19 cellular contexts compared by ENCODE assay signal in genomic region chr11:75264971-75265370, GRCh38. TPM values are rescaled to one million over a fixed set of nuclear protein-coding genes. Genes with fewer than 3 reads are reported as not detected.
DNase-seq lines count a peak whose midpoint lies in the region; ATAC-seq, FAIRE-seq and TF ChIP-seq lines count a peak whose summit lies in the region.
"Had no signal": no experiment of that assay in that cellular context is flagged by ENCODE, and none has a peak within 500 bp of the region (broad histone marks: within the 10 kb centered on the region; RNA-seq: fewer than 3 reads in every experiment).

No MANE protein-coding gene starts in this region.

- POLR2A ChIA-PET in CD4-positive, alpha-beta memory T cell (lab: Charles Lee; ENCODE audit: partially characterized antibody): interaction anchor here (1.9 to 6.4 kb wide), 2 partner anchors 9 to 12 kb away, joined by 6 to 70 read pairs; no protein-coding TSS in a partner anchor

- no peak for ATAC-seq in HG03565 (IDR thresholded peaks at IDR 0.05; ENCODE audit: unreplicated experiment)

- peaks cover 34% of the 10 kb centered on the region for H3K4me1 ChIP-seq in CD4-positive, alpha-beta memory T cell (ENCODE audit: insufficient read depth, low read length)
- peaks cover 0 to 2% of the 10 kb centered on the region in 2 donors for H3K4me1 ChIP-seq in kidney (ENCODE audit: control insufficient read depth in 1 of 2, insufficient read depth in 1 of 2, low read depth in 1 of 2, low read length in 2 of 2)
- no peaks in the 10 kb centered on the region for H3K4me1 ChIP-seq in smooth muscle cell (ENCODE audit: low read depth)

- H3K79me2 ChIP-seq in smooth muscle cell (ENCODE audit: low read depth): no peaks in the 10 kb centered on the region

- H3K9me3 Mint-ChIP-seq in activated naive CD4-positive, alpha-beta T cell treated with anti-CD3 and anti-CD28 coated beads, Interleukin-2, amount 10 ng/mL, durations not matched to agents 7 days and 5 days: no peaks in the 10 kb centered on the region
- no peaks in the 10 kb centered on the region for H3K9me3 Mint-ChIP-seq in CD4-positive, alpha-beta memory T cell

- no peaks in the 10 kb centered on the region for H3F3A ChIP-seq in smooth muscle cell (ENCODE audit: low read depth)

- H3K27me3 ChIP-seq in CD4-positive, alpha-beta memory T cell (ENCODE audit: insufficient read depth, low read length): no peaks in the 10 kb centered on the region
- no peaks in the 10 kb centered on the region for H3K27me3 ChIP-seq in smooth muscle cell (ENCODE audit: low read depth)
- H3K27me3 ChIP-seq: suprapubic skin, vagina had no signal

- H3K36me3 Mint-ChIP-seq in activated naive CD4-positive, alpha-beta T cell treated with anti-CD3 and anti-CD28 coated beads, Interleukin-2, amount 10 ng/mL, durations not matched to agents 7 days and 5 days: no peaks in the 10 kb centered on the region
- peaks cover 11 to 16% of the 10 kb centered on the region in 2 donors for H3K36me3 Mint-ChIP-seq in CD4-positive, alpha-beta memory T cell

- no peak overlapping the region for H3K9ac ChIP-seq in kidney (ENCODE audit: low read length in 2 of 2)
- no peak overlapping the region for H3K9ac ChIP-seq in smooth muscle cell (ENCODE audit: low read depth)

- peak overlapping the region; percentile 55 for H3K27ac Mint-ChIP-seq in activated naive CD4-positive, alpha-beta T cell treated with anti-CD3 and anti-CD28 coated beads, Interleukin-2, amount 10 ng/mL, durations not matched to agents 7 days and 5 days
- H3K27ac Mint-ChIP-seq in CD4-positive, alpha-beta memory T cell: peak overlapping the region in 4 of 7 donors; percentile 2 to 68 (median 24)

- WGBS in smooth muscle cell (ENCODE audit: low lambda C conversion rate): 100% methylated on average over 3 of the region's 6 CpGs

- intact Hi-C loops in CD4-positive, alpha-beta memory T cell (cut with micrococcal nuclease): no loop called here
- intact Hi-C loops in kidney (cut with DNase I): no loop called here

- no peaks in the 10 kb centered on the region for H3K36me3 ChIP-seq in CD4-positive, alpha-beta memory T cell (ENCODE audit: insufficient read depth, low read length)
- H3K36me3 ChIP-seq in kidney (ENCODE audit: control insufficient read depth in 1 of 2, insufficient read depth in 2 of 2, low read length in 2 of 2) (no peaks in the 10 kb centered on the region), smooth muscle cell (ENCODE audit: low read depth) (no peaks in the 10 kb centered on the region)

- no peak overlapping the region for H2AFZ ChIP-seq in smooth muscle cell (ENCODE audit: low read depth)

- H3K9me3 ChIP-seq in CD4-positive, alpha-beta memory T cell (ENCODE audit: control insufficient read depth in 1 of 2, low read length in 2 of 2): no peaks in the 10 kb centered on the region
- H3K9me3 ChIP-seq in kidney (ENCODE audit: control insufficient read depth in 1 of 2, low read length in 2 of 2): no peaks in the 10 kb centered on the region
- H3K9me3 ChIP-seq in smooth muscle cell (replicated peaks; ENCODE audit: low read depth): no peaks in the 10 kb centered on the region
- H3K9me3 ChIP-seq: suprapubic skin, vagina had no signal

- TF ChIP-seq CTCF in kidney (IDR thresholded peaks at IDR 0.05; ENCODE audit: borderline replicate concordance, extremely low read depth, insufficient read depth): no peak
- TF ChIP-seq CTCF in smooth muscle cell (IDR thresholded peaks at IDR 0.05; ENCODE audit: borderline replicate concordance, insufficient read depth, poor library complexity, severe bottlenecking): no peak
- no peak for TF ChIP-seq CTCF in GM13977 (IDR thresholded peaks at IDR 0.05; ENCODE audit: extremely low read depth, insufficient read depth, missing control alignments)

- H4K20me1 ChIP-seq in smooth muscle cell (ENCODE audit: low read depth): no peaks in the 10 kb centered on the region

- H3K27me3 Mint-ChIP-seq in activated naive CD4-positive, alpha-beta T cell treated with anti-CD3 and anti-CD28 coated beads, Interleukin-2, amount 10 ng/mL, durations not matched to agents 7 days and 5 days: no peaks in the 10 kb centered on the region
- H3K27me3 Mint-ChIP-seq in CD4-positive, alpha-beta memory T cell: no peaks in the 10 kb centered on the region

- H3K4me2 ChIP-seq in smooth muscle cell: no peak overlapping the region

- peaks cover 37% of the 10 kb centered on the region for H3K4me1 Mint-ChIP-seq in activated naive CD4-positive, alpha-beta T cell treated with anti-CD3 and anti-CD28 coated beads, Interleukin-2, amount 10 ng/mL, durations not matched to agents 7 days and 5 days
- H3K4me1 Mint-ChIP-seq in CD4-positive, alpha-beta memory T cell: peaks cover 22 to 53% (median 34%) of the 10 kb centered on the region in 4 donors

- FAIRE-seq in kidney (lab: Jason Lieb, UNC): no peak

- no peak overlapping the region for H3K27ac ChIP-seq in CD4-positive, alpha-beta memory T cell (ENCODE audit: low read depth, low read length)
- H3K27ac ChIP-seq in kidney (ENCODE audit: low read depth in 2 of 2, low read length in 2 of 2) (no peak overlapping the region), smooth muscle cell (ENCODE audit: low read depth) (peak overlapping the region; percentile 55)
- H3K27ac ChIP-seq: suprapubic skin, vagina had no signal

- in situ Hi-C loops in GM13977 (cut with MboI; ENCODE audit: low pct_unique_long_range_greater_than_20kb, low sequenced_read_pairs, unreplicated experiment): no loop called here

- DNase-seq in activated naive CD4-positive, alpha-beta T cell treated with anti-CD3 and anti-CD28 coated beads, Interleukin-2, amount 10 ng/mL, durations not matched to agents 7 days and 5 days: peak; percentile 14
- no peak for DNase-seq in activated naive CD4-positive, alpha-beta T cell treated with anti-CD3 and anti-CD28 coated beads, Interleukin-2, amount 50 U/mL, for 16 hours
- DNase-seq in CD4-positive, alpha-beta memory T cell: no peak
- DNase-seq in kidney (peak; percentile 34), smooth muscle cell (lab: John Stamatoyannopoulos, UW; ENCODE audit: unreplicated experiment) (no peak), GM13977 (ENCODE audit: low spot score) (no peak), HK-2 (ENCODE audit: unreplicated experiment) (no peak)
- DNase-seq: ACHN; activated CD4-positive, CD25-positive, alpha-beta regulatory T cell treated with anti-CD3 and anti-CD28 coated beads, Interleukin-2, amount 50 U/mL, for 72 hours; activated gamma-delta T cell treated with Interleukin-2 at 50 U/mL for 16 hours; GOT3; KBM-7; NCI-H146; NCI-H748 treated with DMSO at 0.1 percent for 48 hours; SHP77; SW 1271 had no signal

- CTCF ChIA-PET in activated naive CD4-positive, alpha-beta T cell treated with anti-CD3 and anti-CD28 coated beads, Interleukin-2, amount 10 ng/mL, durations not matched to agents 7 days and 5 days (lab: Charles Lee): interaction anchor here (1.2 to 2.7 kb wide), 3 partner anchors 10 to 124 kb away, joined by 3 to 8 read pairs (median 6); no protein-coding TSS in a partner anchor
- CTCF ChIA-PET in CD4-positive, alpha-beta memory T cell (lab: Charles Lee; ENCODE audit: partially characterized antibody): interaction anchor here (0.6 to 3.6 kb wide), 6 partner anchors 10 to 123 kb away, joined by 3 to 18 read pairs (median 3); no protein-coding TSS in a partner anchor

- no peak overlapping the region for H3K4me3 ChIP-seq in CD4-positive, alpha-beta memory T cell (ENCODE audit: low read length in 2 of 2)
- H3K4me3 ChIP-seq in kidney (ENCODE audit: low read length in 2 of 2) (no peak overlapping the region), smooth muscle cell (no peak overlapping the region)
- H3K4me3 ChIP-seq: suprapubic skin, vagina had no signal

- H3K4me3 Mint-ChIP-seq in activated naive CD4-positive, alpha-beta T cell treated with anti-CD3 and anti-CD28 coated beads, Interleukin-2, amount 10 ng/mL, durations not matched to agents 7 days and 5 days: no peak overlapping the region
- no peak overlapping the region for H3K4me3 Mint-ChIP-seq in CD4-positive, alpha-beta memory T cell

RNA-seq across cellular contexts. Expression of gene TPBGL, which starts 24.4 kb away (rescaled TPM):
- under 1 TPM; 0.15 to 0.22 TPM for total RNA-seq in CD4-positive, alpha-beta memory T cell
- polyA plus RNA-seq in CD4-positive, alpha-beta memory T cell: under 1 TPM; 0.10 to 0.30 TPM
- 0.69 TPM for total RNA-seq in kidney
- polyA plus RNA-seq in kidney (ENCODE audit: insufficient read depth, low read depth, low replicate concordance): 0.13 TPM
- 0.81 TPM in 1 of 2 replicates, not detected in the other for total RNA-seq in smooth muscle cell
- polyA plus RNA-seq in smooth muscle cell: 0.24 and 0.62 TPM in 2 replicates

Comparison
In these comparisons a context has a peak if more than half of its experiments do, and no peak if none do; other contexts are left out.
1. DNase-seq: peak in activated naive CD4-positive, alpha-beta T cell treated with anti-CD3 and anti-CD28 coated beads, Interleukin-2, amount 10 ng/mL, durations not matched to agents 7 days and 5 days (single experiment) and kidney (single experiment); none in activated naive CD4-positive, alpha-beta T cell treated with anti-CD3 and anti-CD28 coated beads, Interleukin-2, amount 50 U/mL, for 16 hours (single experiment), CD4-positive, alpha-beta memory T cell (0 of 5), smooth muscle cell (single experiment), GM13977 (single experiment) and HK-2 (single experiment).